17 cellular contexts compared by ENCODE assay signal in the genomic region with DNA sequence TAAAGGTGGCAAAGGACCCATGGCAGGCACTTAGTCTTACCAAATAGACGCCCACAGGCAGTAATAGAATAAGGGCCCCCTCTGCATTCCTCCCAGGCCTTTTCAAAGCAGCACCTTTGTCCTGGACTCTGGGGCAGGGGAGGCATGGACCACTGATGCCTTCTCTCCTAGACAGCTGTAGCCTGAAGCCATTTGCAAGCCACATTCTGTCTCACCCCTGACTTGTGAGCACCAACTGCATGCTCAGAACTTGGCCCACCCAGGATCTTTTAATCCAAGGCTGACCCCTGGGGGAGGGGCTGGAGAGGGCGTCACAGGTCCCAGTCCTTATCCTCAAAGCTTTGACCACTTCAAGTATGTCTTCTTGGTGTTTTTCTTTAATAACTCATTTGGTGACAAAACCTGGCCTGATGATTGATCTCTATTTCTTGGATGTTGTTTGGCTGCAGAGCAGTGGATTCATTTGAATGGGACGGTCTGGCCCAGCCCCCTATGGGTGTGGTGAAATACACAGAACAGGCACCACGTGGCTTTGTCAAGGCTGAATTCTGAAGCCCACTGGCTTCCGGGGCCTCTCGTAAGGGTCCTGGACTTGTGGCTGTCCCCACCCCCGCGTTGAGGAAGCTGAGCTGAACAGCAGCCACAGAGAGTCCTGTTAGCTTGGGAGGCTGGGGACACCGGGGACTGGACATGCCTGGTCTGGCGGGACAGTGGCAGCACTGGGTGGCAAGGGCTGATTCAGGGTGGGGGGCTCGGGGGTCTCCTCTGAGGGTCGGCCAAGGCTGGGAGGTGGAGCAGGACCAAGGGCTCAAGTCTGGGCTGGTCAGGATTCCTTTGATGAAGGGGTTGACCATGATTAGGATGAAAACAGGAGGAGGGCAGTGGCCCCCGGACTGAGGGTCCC. TPM values are rescaled to one million over a fixed set of nuclear protein-coding genes. Genes with fewer than 3 reads are reported as not detected.
"Had no signal": no experiment of that assay in that cellular context is flagged by ENCODE, and none has a peak within 500 bp of the region (broad histone marks: within the 10 kb centered on the region; RNA-seq: fewer than 3 reads in every experiment).

No MANE protein-coding gene starts in this region.

- H3K4me3 ChIP-seq: hepatocyte, mucosa of descending colon, upper lobe of left lung had no signal

- H3K4me3 Mint-ChIP-seq: activated CD4-positive, alpha-beta memory T cell treated with anti-CD3 and anti-CD28 coated beads for 36 hours; activated naive CD8-positive, alpha-beta T cell treated with anti-CD3 and anti-CD28 coated beads for 36 hours; activated T-cell treated with anti-CD3 and anti-CD28 coated beads, Interleukin-2, amount 50 U/mL, for 72 hours; endodermal cell; naive thymus-derived CD8-positive, alpha-beta T cell; stimulated activated naive CD8-positive, alpha-beta T cell treated with anti-CD3 and anti-CD28 coated beads, Interleukin-15, Interleukin-2, amounts not matched to agents 100 ng/mL and 50 ng/mL, for 24 hours had no signal

- H3K4me1 Mint-ChIP-seq: activated naive CD8-positive, alpha-beta T cell treated with anti-CD3 and anti-CD28 coated beads for 36 hours; naive thymus-derived CD8-positive, alpha-beta T cell had no signal

- H3K9me3 ChIP-seq: mucosa of descending colon, upper lobe of left lung had no signal

- H3K27me3 ChIP-seq: upper lobe of left lung had no signal

- ATAC-seq: activated T-cell treated with anti-CD3 and anti-CD28 coated beads, Interleukin-2, amount 50 U/mL, for 72 hours; mucosa of descending colon; naive thymus-derived CD8-positive, alpha-beta T cell had no signal

- DNase-seq: activated CD4-positive, alpha-beta memory T cell treated with anti-CD3 and anti-CD28 coated beads for 36 hours; activated CD8-positive, alpha-beta memory T cell treated with anti-CD3 and anti-CD28 coated beads, Interleukin-2, amount 50 U/mL, for 4 hours; activated gamma-delta T cell treated with Interleukin-2 at 50 U/mL for 16 hours; activated naive CD8-positive, alpha-beta T cell treated with anti-CD3 and anti-CD28 coated beads for 36 hours; activated T-cell treated with anti-CD3 and anti-CD28 coated beads, Interleukin-2, amount 50 U/mL, for 72 hours; endodermal cell; erythroblast; mammary epithelial cell; naive thymus-derived CD8-positive, alpha-beta T cell; occipital lobe; stimulated activated CD4-positive, alpha-beta T cell treated with anti-CD3 and anti-CD28 coated beads, Interleukin-4, amount 100 ng/mL, for 1 hour; stimulated activated CD8-positive, alpha-beta memory T cell treated with anti-CD3 and anti-CD28 coated beads, Interleukin-4, amount 100 ng/mL, for 48 hours; T-helper 9 cell had no signal

- H3K27ac Mint-ChIP-seq: activated CD4-positive, alpha-beta memory T cell treated with anti-CD3 and anti-CD28 coated beads for 36 hours; activated naive CD8-positive, alpha-beta T cell treated with anti-CD3 and anti-CD28 coated beads for 36 hours; activated T-cell treated with anti-CD3 and anti-CD28 coated beads, Interleukin-2, amount 50 U/mL, for 72 hours; endodermal cell; naive thymus-derived CD8-positive, alpha-beta T cell; stimulated activated naive CD8-positive, alpha-beta T cell treated with anti-CD3 and anti-CD28 coated beads, Interleukin-15, Interleukin-2, amounts not matched to agents 100 ng/mL and 50 ng/mL, for 24 hours had no signal

- H3K27ac ChIP-seq: hepatocyte, upper lobe of left lung had no signal

- H3K36me3 ChIP-seq: upper lobe of left lung had no signal

- H3K36me3 Mint-ChIP-seq: activated CD4-positive, alpha-beta memory T cell treated with anti-CD3 and anti-CD28 coated beads for 36 hours; activated naive CD8-positive, alpha-beta T cell treated with anti-CD3 and anti-CD28 coated beads for 36 hours; naive thymus-derived CD8-positive, alpha-beta T cell had no signal

- H2AFZ ChIP-seq: hepatocyte had no signal

- H3K4me2 ChIP-seq: hepatocyte had no signal

- H3K4me1 ChIP-seq: upper lobe of left lung had no signal

- H3K9me3 Mint-ChIP-seq: activated CD4-positive, alpha-beta memory T cell treated with anti-CD3 and anti-CD28 coated beads for 36 hours; activated naive CD8-positive, alpha-beta T cell treated with anti-CD3 and anti-CD28 coated beads for 36 hours; activated T-cell treated with anti-CD3 and anti-CD28 coated beads, Interleukin-2, amount 50 U/mL, for 72 hours; endodermal cell; stimulated activated naive CD8-positive, alpha-beta T cell treated with anti-CD3 and anti-CD28 coated beads, Interleukin-15, Interleukin-2, amounts not matched to agents 100 ng/mL and 50 ng/mL, for 24 hours had no signal

- H3K79me2 ChIP-seq: hepatocyte had no signal

RNA-seq across cellular contexts. Expression of gene ADRA2C, which starts 36.6 kb away (rescaled TPM):
- total RNA-seq: activated CD4-positive, alpha-beta memory T cell treated with anti-CD3 and anti-CD28 coated beads for 36 hours; activated naive CD8-positive, alpha-beta T cell treated with anti-CD3 and anti-CD28 coated beads for 36 hours; activated T-cell treated with anti-CD3 and anti-CD28 coated beads, Interleukin-2, amount 50 U/mL, for 72 hours; naive thymus-derived CD8-positive, alpha-beta T cell had no signal
- polyA plus RNA-seq: naive thymus-derived CD8-positive, alpha-beta T cell had no signal
